24 cellular contexts compared by ENCODE assay signal in genomic region chr12:72747460-72747859, GRCh38.
DNase-seq lines count a peak whose midpoint lies in the region; ATAC-seq, FAIRE-seq and TF ChIP-seq lines count a peak whose summit lies in the region.
"Had no signal": no experiment of that assay in that cellular context is flagged by ENCODE, and none has a peak within 500 bp of the region (broad histone marks: within the 10 kb centered on the region; RNA-seq: fewer than 3 reads in every experiment).

No MANE protein-coding gene starts in this region.

- ATAC-seq in left cardiac atrium: peak; percentile 33 to 44
- ATAC-seq in Right ventricle myocardium inferior: no peak
- ATAC-seq in left lung: peak; percentile 44
- ATAC-seq in activated naive CD4-positive, alpha-beta T cell treated with anti-CD3 and anti-CD28 coated beads, Interleukin-2, amount 50 U/mL, for 72 hours: no peak
- ATAC-seq in HG02852 (IDR thresholded peaks at IDR 0.05; ENCODE audit: unreplicated experiment): no peak
- ATAC-seq: left colon; stimulated activated naive CD8-positive, alpha-beta T cell treated with anti-CD3 and anti-CD28 coated beads, Interleukin-15, Interleukin-2, amounts not matched to agents 100 U/mL and 50 U/mL, for 24 hours had no signal

- no peaks in the 10 kb centered on the region for H3K27me3 Mint-ChIP-seq in dendritic cell treated with granulocyte-macrophage colony-stimulating factor and Interleukin-4, amounts not matched to agents 40 ng/mL and 50 ng/mL, for 4 days
- H3K27me3 Mint-ChIP-seq: activated naive CD4-positive, alpha-beta T cell treated with anti-CD3 and anti-CD28 coated beads, Interleukin-2, amount 10 ng/mL, durations not matched to agents 7 days and 5 days had no signal

- H3K36me3 ChIP-seq in left lung: no peaks in the 10 kb centered on the region
- H3K36me3 ChIP-seq in H7 (replicated peaks; ENCODE audit: control insufficient read depth, insufficient read depth, low read length): no peaks in the 10 kb centered on the region
- H3K36me3 ChIP-seq: heart left ventricle had no signal

- H3K27ac ChIP-seq in left lung: peak overlapping the region; percentile 15 to 46
- H3K27ac ChIP-seq: HL-60 had no signal

- DNase-seq in left cardiac atrium (no peak), Right ventricle myocardium inferior (ENCODE audit: missing footprints) (no peak), left lung (no peak), H7 (no peak), RCC 7860 (ENCODE audit: low spot score) (no peak)
- no peak for DNase-seq in activated naive CD4-positive, alpha-beta T cell treated with anti-CD3 and anti-CD28 coated beads, Interleukin-2, amount 50 U/mL, for 72 hours (ENCODE audit: low spot score in 2 of 2)
- DNase-seq: ACHN; activated CD4-positive, alpha-beta T cell treated with anti-CD3 and anti-CD28 coated beads for 4 hours; activated CD8-positive, alpha-beta memory T cell treated with anti-CD3 and anti-CD28 coated beads, Interleukin-2, amount 50 U/mL, for 48 hours; activated naive CD4-positive, alpha-beta T cell treated with anti-CD3 and anti-CD28 coated beads, Interleukin-2, amount 10 ng/mL, durations not matched to agents 7 days and 5 days; EL; KG1; left colon; NCI-H146; NCI-H345; NK-92 treated with Interleukin-12 subunit alpha and Interleukin-12 subunit beta, amount 100 ng/mL, for 24 hours; SHP77 treated with DMSO at 0.1 percent for 48 hours; stimulated activated CD4-positive, alpha-beta T cell treated with anti-CD3 and anti-CD28 coated beads, Interleukin-15, amount 100 ng/mL, for 24 hours; stimulated activated naive CD8-positive, alpha-beta T cell treated with anti-CD3 and anti-CD28 coated beads, Interleukin-15, Interleukin-2, amounts not matched to agents 100 U/mL and 50 U/mL, for 24 hours; T-helper 2 cell had no signal

- no peak overlapping the region for H3K4me3 Mint-ChIP-seq in dendritic cell treated with granulocyte-macrophage colony-stimulating factor and Interleukin-4, amounts not matched to agents 40 ng/mL and 50 ng/mL, for 4 days
- H3K4me3 Mint-ChIP-seq: activated naive CD4-positive, alpha-beta T cell treated with anti-CD3 and anti-CD28 coated beads, Interleukin-2, amount 10 ng/mL, durations not matched to agents 7 days and 5 days had no signal

- peaks cover 46% of the 10 kb centered on the region for H3K9me3 Mint-ChIP-seq in dendritic cell treated with granulocyte-macrophage colony-stimulating factor and Interleukin-4, amounts not matched to agents 40 ng/mL and 50 ng/mL, for 4 days
- peaks cover 23% of the 10 kb centered on the region in 2 donors for H3K9me3 Mint-ChIP-seq in activated naive CD4-positive, alpha-beta T cell treated with anti-CD3 and anti-CD28 coated beads, Interleukin-2, amount 50 U/mL, for 72 hours

- no peaks in the 10 kb centered on the region for H3K4me1 ChIP-seq in left lung
- H3K4me1 ChIP-seq: heart left ventricle had no signal

- intact Hi-C loops in left cardiac atrium (cut with DNase I) (no loop called here), Right ventricle myocardium inferior (cut with DNase I) (no loop called here), left lung (cut with DNase I) (no loop called here)
- intact Hi-C loops in dendritic cell treated with granulocyte-macrophage colony-stimulating factor and Interleukin-4, amounts not matched to agents 40 ng/mL and 50 ng/mL, for 4 days (cut with micrococcal nuclease): loop anchor here (10.0 kb wide), 1 partner anchor 73 kb away; no protein-coding TSS in a partner anchor

- TF ChIP-seq CTCF in left lung (IDR thresholded peaks at IDR 0.05): no peak

- H3K27me3 ChIP-seq in left lung: no peaks in the 10 kb centered on the region
- H3K27me3 ChIP-seq in H7 (ENCODE audit: control insufficient read depth, insufficient read depth, low read length): no peaks in the 10 kb centered on the region
- H3K27me3 ChIP-seq: heart left ventricle had no signal

- H3K4me1 Mint-ChIP-seq in dendritic cell treated with granulocyte-macrophage colony-stimulating factor and Interleukin-4, amounts not matched to agents 40 ng/mL and 50 ng/mL, for 4 days (ENCODE audit: low read depth): peaks cover 38% of the 10 kb centered on the region
- H3K4me1 Mint-ChIP-seq: activated naive CD4-positive, alpha-beta T cell treated with anti-CD3 and anti-CD28 coated beads, Interleukin-2, amount 10 ng/mL, durations not matched to agents 7 days and 5 days had no signal

- no peak overlapping the region for H3K4me3 ChIP-seq in left lung
- no peak overlapping the region for H3K4me3 ChIP-seq in H7 (ENCODE audit: insufficient read depth, low read depth, low read length)
- H3K4me3 ChIP-seq: heart left ventricle had no signal

- FAIRE-seq in RCC 7860 (lab: Jason Lieb, UNC): no peak

- peaks cover 0 to 18% of the 10 kb centered on the region in 2 donors for H3K9me3 ChIP-seq in left lung

- H3K27ac Mint-ChIP-seq in dendritic cell treated with granulocyte-macrophage colony-stimulating factor and Interleukin-4, amounts not matched to agents 40 ng/mL and 50 ng/mL, for 4 days: peak overlapping the region; percentile 89
- no peak overlapping the region for H3K27ac Mint-ChIP-seq in activated naive CD4-positive, alpha-beta T cell treated with anti-CD3 and anti-CD28 coated beads, Interleukin-2, amount 50 U/mL, for 72 hours
- H3K27ac Mint-ChIP-seq: activated naive CD4-positive, alpha-beta T cell treated with anti-CD3 and anti-CD28 coated beads, Interleukin-2, amount 10 ng/mL, durations not matched to agents 7 days and 5 days had no signal

- H3K36me3 Mint-ChIP-seq in dendritic cell treated with granulocyte-macrophage colony-stimulating factor and Interleukin-4, amounts not matched to agents 40 ng/mL and 50 ng/mL, for 4 days (ENCODE audit: low read depth): peaks cover 42% of the 10 kb centered on the region
- peaks cover 0 to 11% of the 10 kb centered on the region in 2 donors for H3K36me3 Mint-ChIP-seq in activated naive CD4-positive, alpha-beta T cell treated with anti-CD3 and anti-CD28 coated beads, Interleukin-2, amount 50 U/mL, for 72 hours
- H3K36me3 Mint-ChIP-seq: activated naive CD4-positive, alpha-beta T cell treated with anti-CD3 and anti-CD28 coated beads, Interleukin-2, amount 10 ng/mL, durations not matched to agents 7 days and 5 days had no signal

Comparison
In these comparisons a context has a peak if more than half of its experiments do, and no peak if none do; other contexts are left out.
1. ATAC-seq: peak in left cardiac atrium (2 of 2) and left lung (single experiment); none in Right ventricle myocardium inferior (single experiment), activated naive CD4-positive, alpha-beta T cell treated with anti-CD3 and anti-CD28 coated beads, Interleukin-2, amount 50 U/mL, for 72 hours (0 of 2) and HG02852 (single experiment).